ENCODE assay signal across 1 cellular context in the genomic region with DNA sequence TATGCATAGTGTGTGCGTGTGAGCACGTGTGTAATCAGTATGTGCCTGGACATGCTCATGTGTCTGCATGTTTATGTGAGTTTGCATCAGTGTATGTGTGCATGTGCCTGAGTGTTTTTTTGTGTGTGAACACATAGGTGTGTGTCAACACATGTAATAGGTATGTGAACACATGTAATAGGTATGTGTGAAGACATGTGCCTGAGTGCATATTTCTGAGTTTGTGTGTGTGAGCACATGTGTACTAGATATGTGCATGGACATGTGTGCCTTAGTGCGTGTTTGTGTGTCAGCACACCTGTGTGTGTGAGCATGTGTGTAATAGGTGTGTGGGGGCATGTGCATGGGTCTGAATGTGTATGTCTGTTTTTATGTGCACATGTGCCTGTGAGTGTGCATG.
TF ChIP-seq lines count a peak whose summit lies in the region.

No MANE protein-coding gene starts in this region.

TF ChIP-seq in H1, 55 proteins besides CTCF, POLR2A, EP300 and RAD21:
- TF ChIP-seq SIRT6 (IDR thresholded peaks at IDR 0.05; ENCODE audit: low read length) (no peak), GABPA (IDR thresholded peaks at IDR 0.05; ENCODE audit: borderline replicate concordance, insufficient read depth, low read length) (no peak), BCL11A (IDR thresholded peaks at IDR 0.05; ENCODE audit: low read depth in 2 of 2, low read length in 2 of 2) (no peak), BACH1 (IDR thresholded peaks at IDR 0.05; ENCODE audit: low read length) (no peak), ZNF274 (IDR thresholded peaks at IDR 0.05; ENCODE audit: borderline replicate concordance, extremely low read depth, low read length) (no peak), KDM4A (IDR thresholded peaks at IDR 0.05; ENCODE audit: low read depth, low read length, severe bottlenecking) (no peak), RNF2 (IDR thresholded peaks at IDR 0.05; ENCODE audit: borderline replicate concordance, low read depth, low read length, missing control alignments, poor library complexity, severe bottlenecking) (no peak), FOSL1 (IDR thresholded peaks at IDR 0.05; ENCODE audit: insufficient read depth, low read depth, low read length) (no peak)
- TF ChIP-seq, protein P1, sequence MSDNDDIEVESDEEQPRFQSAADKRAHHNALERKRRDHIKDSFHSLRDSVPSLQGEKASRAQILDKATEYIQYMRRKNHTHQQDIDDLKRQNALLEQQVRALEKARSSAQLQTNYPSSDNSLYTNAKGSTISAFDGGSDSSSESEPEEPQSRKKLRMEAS (IDR thresholded peaks at IDR 0.05) = no peak
